1 cellular context compared by ENCODE assay signal in the genomic region with DNA sequence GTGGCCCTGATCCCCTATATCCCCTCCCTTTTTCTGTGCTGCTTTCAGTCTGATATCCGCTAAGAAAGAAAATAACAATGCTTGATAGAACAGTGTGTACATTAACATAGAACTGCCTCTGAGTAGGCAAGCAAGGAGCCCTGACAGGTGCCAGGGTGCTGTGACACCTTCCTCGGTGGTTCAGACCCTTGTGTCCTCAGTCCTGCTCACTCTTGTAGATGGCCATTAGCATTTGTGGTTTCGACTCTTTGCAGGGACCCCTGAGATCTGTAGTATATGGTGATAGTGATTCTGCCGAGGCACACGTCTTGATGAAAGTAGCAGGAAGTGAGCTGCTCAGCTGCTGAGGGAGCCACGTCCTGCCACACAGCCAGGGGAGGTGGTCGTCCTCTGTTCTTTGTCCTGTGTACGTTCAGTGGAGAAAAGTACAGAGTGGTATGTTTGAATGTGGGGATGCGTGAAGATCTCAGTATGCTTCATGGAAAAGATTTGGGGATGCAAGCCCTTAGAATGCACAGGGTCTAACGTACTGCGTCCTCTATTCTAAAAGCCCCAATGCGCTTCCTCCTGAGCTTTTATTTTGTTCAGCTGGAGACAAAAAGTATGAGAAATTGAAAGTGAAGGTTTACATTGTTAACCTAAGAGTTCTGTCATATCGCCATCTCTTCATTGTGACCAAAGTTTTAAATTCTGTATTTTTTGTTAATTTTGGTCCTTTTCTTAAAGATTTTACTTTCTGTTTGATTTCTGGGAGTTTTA.
TF ChIP-seq lines count a peak whose summit lies in the region.

No MANE protein-coding gene starts in this region.

TF ChIP-seq in SK-N-SH, 30 proteins besides CTCF, POLR2A, EP300 and RAD21 (continued from another document):
- TF ChIP-seq NFIC (IDR thresholded peaks at IDR 0.05; ENCODE audit: borderline replicate concordance) (no peak), TEAD4 (IDR thresholded peaks at IDR 0.05; ENCODE audit: borderline replicate concordance, insufficient read depth) (no peak), NRF1 (IDR thresholded peaks at IDR 0.05; ENCODE audit: low read depth, low read length) (no peak), JUND (IDR thresholded peaks at IDR 0.05) (no peak), FOSL2 (IDR thresholded peaks at IDR 0.05; ENCODE audit: borderline replicate concordance, low read depth) (no peak), RXRA (IDR thresholded peaks at IDR 0.05; ENCODE audit: borderline replicate concordance, low read depth) (no peak), POLR2AphosphoS5 (IDR thresholded peaks at IDR 0.05; ENCODE audit: low read depth, low read length) (no peak), FOXM1 (IDR thresholded peaks at IDR 0.05; ENCODE audit: low read depth) (no peak), EZH2phosphoT487 (IDR thresholded peaks at IDR 0.05; ENCODE audit: borderline replicate concordance, low read depth) (no peak), SMC3 (IDR thresholded peaks at IDR 0.05; ENCODE audit: low read depth, low read length) (no peak), MAX (IDR thresholded peaks at IDR 0.05; ENCODE audit: low read depth) (no peak)
- TF ChIP-seq, protein P1, sequence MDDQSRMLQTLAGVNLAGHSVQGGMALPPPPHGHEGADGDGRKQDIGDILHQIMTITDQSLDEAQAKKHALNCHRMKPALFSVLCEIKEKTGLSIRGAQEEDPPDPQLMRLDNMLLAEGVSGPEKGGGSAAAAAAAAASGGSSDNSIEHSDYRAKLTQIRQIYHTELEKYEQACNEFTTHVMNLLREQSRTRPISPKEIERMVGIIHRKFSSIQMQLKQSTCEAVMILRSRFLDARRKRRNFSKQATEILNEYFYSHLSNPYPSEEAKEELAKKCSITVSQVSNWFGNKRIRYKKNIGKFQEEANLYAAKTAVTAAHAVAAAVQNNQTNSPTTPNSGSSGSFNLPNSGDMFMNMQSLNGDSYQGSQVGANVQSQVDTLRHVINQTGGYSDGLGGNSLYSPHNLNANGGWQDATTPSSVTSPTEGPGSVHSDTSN (IDR thresholded peaks at IDR 0.05): no peak
